ENCODE assay signal across 1 cellular context in the genomic region with DNA sequence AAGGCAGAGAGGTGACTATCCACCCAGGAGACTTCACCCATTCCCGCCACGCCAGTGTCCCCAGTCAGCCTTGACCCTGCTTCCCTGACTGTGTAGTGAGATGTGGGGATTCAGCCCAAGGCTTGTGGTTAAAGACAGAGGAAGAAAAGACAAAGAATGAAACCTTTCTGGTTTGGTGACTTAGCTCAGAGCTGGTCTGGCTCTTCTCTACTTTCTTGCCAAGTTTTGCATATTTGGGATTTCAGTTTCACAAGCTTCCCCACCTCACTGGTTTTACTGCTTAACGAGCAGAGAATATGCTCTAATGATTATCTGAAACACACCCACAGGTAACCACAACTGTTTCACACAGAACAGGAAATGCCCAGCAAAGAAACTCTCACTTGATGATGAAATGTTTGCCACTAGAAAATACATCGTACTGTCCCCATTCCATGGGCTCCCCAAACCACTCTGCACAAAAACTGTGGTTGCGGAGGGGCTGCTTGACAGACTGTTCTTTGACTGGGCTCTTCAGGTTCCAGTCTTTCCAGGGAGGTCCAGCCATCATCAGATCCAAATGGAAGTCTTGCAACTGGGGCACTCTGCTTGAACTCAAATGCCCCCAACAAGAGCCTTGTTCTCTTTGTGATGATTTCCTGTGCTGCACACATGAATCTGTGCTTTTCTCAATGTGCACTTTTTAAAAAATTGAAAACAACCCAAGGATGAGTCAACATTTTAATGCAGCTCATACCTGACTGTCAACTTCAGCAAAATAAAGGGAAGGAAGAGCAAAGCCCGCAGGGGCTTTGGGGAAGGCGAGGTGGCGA.
TF ChIP-seq lines count a peak whose summit lies in the region.

No MANE protein-coding gene starts in this region.

TF ChIP-seq in GM12878, 131 proteins besides CTCF, POLR2A, EP300 and RAD21 (continued from another document and continues in another):
- TF ChIP-seq, protein P1, sequence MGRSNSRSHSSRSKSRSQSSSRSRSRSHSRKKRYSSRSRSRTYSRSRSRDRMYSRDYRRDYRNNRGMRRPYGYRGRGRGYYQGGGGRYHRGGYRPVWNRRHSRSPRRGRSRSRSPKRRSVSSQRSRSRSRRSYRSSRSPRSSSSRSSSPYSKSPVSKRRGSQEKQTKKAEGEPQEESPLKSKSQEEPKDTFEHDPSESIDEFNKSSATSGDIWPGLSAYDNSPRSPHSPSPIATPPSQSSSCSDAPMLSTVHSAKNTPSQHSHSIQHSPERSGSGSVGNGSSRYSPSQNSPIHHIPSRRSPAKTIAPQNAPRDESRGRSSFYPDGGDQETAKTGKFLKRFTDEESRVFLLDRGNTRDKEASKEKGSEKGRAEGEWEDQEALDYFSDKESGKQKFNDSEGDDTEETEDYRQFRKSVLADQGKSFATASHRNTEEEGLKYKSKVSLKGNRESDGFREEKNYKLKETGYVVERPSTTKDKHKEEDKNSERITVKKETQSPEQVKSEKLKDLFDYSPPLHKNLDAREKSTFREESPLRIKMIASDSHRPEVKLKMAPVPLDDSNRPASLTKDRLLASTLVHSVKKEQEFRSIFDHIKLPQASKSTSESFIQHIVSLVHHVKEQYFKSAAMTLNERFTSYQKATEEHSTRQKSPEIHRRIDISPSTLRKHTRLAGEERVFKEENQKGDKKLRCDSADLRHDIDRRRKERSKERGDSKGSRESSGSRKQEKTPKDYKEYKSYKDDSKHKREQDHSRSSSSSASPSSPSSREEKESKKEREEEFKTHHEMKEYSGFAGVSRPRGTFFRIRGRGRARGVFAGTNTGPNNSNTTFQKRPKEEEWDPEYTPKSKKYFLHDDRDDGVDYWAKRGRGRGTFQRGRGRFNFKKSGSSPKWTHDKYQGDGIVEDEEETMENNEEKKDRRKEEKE (IDR thresholded peaks at IDR 0.05), result no peak
- no peak for TF ChIP-seq YY1 (IDR thresholded peaks at IDR 0.05; ENCODE audit: low read depth, low read length)
- no peak for TF ChIP-seq ZNF207 (IDR thresholded peaks at IDR 0.05; ENCODE audit: borderline replicate concordance)
- no peak for TF ChIP-seq CBX3 (IDR thresholded peaks at IDR 0.05; ENCODE audit: borderline replicate concordance, low read depth)
- TF ChIP-seq WRNIP1 (IDR thresholded peaks at IDR 0.05; ENCODE audit: borderline replicate concordance, low read depth, low read length), result no peak
- TF ChIP-seq ZSCAN29 (IDR thresholded peaks at IDR 0.05), result no peak
- peak; percentile 99 for TF ChIP-seq BCL11A (IDR thresholded peaks at IDR 0.05; ENCODE audit: low read depth, low read length)
- peak; percentile 78 to 82 for TF ChIP-seq BHLHE40 (IDR thresholded peaks at IDR 0.05; ENCODE audit: borderline replicate concordance in 1 of 2, low read depth in 2 of 2, low read length in 1 of 2)
- TF ChIP-seq ZBED1 (IDR thresholded peaks at IDR 0.05; ENCODE audit: borderline replicate concordance), result peak; percentile 97
- TF ChIP-seq, protein P2, sequence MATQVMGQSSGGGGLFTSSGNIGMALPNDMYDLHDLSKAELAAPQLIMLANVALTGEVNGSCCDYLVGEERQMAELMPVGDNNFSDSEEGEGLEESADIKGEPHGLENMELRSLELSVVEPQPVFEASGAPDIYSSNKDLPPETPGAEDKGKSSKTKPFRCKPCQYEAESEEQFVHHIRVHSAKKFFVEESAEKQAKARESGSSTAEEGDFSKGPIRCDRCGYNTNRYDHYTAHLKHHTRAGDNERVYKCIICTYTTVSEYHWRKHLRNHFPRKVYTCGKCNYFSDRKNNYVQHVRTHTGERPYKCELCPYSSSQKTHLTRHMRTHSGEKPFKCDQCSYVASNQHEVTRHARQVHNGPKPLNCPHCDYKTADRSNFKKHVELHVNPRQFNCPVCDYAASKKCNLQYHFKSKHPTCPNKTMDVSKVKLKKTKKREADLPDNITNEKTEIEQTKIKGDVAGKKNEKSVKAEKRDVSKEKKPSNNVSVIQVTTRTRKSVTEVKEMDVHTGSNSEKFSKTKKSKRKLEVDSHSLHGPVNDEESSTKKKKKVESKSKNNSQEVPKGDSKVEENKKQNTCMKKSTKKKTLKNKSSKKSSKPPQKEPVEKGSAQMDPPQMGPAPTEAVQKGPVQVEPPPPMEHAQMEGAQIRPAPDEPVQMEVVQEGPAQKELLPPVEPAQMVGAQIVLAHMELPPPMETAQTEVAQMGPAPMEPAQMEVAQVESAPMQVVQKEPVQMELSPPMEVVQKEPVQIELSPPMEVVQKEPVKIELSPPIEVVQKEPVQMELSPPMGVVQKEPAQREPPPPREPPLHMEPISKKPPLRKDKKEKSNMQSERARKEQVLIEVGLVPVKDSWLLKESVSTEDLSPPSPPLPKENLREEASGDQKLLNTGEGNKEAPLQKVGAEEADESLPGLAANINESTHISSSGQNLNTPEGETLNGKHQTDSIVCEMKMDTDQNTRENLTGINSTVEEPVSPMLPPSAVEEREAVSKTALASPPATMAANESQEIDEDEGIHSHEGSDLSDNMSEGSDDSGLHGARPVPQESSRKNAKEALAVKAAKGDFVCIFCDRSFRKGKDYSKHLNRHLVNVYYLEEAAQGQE (IDR thresholded peaks at IDR 0.05; ENCODE audit: low read depth, low read length), result no peak
- no peak; the same call in 1 of the 2 replicates for TF ChIP-seq RCOR1 (conservative IDR thresholded peaks at IDR 0.05; ENCODE audit: low read depth, low read length)
- TF ChIP-seq STAT3 (IDR thresholded peaks at IDR 0.05; ENCODE audit: low read depth, low read length), result peak; percentile 89
- TF ChIP-seq, protein P3, sequence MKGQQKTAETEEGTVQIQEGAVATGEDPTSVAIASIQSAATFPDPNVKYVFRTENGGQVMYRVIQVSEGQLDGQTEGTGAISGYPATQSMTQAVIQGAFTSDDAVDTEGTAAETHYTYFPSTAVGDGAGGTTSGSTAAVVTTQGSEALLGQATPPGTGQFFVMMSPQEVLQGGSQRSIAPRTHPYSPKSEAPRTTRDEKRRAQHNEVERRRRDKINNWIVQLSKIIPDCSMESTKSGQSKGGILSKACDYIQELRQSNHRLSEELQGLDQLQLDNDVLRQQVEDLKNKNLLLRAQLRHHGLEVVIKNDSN (IDR thresholded peaks at IDR 0.05; ENCODE audit: borderline replicate concordance, extremely low read length, insufficient read depth, low read depth, low read length), result no peak
- TF ChIP-seq, protein P4, sequence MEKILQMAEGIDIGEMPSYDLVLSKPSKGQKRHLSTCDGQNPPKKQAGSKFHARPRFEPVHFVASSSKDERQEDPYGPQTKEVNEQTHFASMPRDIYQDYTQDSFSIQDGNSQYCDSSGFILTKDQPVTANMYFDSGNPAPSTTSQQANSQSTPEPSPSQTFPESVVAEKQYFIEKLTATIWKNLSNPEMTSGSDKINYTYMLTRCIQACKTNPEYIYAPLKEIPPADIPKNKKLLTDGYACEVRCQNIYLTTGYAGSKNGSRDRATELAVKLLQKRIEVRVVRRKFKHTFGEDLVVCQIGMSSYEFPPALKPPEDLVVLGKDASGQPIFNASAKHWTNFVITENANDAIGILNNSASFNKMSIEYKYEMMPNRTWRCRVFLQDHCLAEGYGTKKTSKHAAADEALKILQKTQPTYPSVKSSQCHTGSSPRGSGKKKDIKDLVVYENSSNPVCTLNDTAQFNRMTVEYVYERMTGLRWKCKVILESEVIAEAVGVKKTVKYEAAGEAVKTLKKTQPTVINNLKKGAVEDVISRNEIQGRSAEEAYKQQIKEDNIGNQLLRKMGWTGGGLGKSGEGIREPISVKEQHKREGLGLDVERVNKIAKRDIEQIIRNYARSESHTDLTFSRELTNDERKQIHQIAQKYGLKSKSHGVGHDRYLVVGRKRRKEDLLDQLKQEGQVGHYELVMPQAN (conservative IDR thresholded peaks at IDR 0.05), result no peak
- TF ChIP-seq, protein P5, sequence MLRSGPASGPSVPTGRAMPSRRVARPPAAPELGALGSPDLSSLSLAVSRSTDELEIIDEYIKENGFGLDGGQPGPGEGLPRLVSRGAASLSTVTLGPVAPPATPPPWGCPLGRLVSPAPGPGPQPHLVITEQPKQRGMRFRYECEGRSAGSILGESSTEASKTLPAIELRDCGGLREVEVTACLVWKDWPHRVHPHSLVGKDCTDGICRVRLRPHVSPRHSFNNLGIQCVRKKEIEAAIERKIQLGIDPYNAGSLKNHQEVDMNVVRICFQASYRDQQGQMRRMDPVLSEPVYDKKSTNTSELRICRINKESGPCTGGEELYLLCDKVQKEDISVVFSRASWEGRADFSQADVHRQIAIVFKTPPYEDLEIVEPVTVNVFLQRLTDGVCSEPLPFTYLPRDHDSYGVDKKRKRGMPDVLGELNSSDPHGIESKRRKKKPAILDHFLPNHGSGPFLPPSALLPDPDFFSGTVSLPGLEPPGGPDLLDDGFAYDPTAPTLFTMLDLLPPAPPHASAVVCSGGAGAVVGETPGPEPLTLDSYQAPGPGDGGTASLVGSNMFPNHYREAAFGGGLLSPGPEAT (IDR thresholded peaks at IDR 0.05; ENCODE audit: low read depth), result peak; percentile 93
- TF ChIP-seq MTA2 (IDR thresholded peaks at IDR 0.05; ENCODE audit: low read depth), result peak; percentile 100
- TF ChIP-seq, protein P6, sequence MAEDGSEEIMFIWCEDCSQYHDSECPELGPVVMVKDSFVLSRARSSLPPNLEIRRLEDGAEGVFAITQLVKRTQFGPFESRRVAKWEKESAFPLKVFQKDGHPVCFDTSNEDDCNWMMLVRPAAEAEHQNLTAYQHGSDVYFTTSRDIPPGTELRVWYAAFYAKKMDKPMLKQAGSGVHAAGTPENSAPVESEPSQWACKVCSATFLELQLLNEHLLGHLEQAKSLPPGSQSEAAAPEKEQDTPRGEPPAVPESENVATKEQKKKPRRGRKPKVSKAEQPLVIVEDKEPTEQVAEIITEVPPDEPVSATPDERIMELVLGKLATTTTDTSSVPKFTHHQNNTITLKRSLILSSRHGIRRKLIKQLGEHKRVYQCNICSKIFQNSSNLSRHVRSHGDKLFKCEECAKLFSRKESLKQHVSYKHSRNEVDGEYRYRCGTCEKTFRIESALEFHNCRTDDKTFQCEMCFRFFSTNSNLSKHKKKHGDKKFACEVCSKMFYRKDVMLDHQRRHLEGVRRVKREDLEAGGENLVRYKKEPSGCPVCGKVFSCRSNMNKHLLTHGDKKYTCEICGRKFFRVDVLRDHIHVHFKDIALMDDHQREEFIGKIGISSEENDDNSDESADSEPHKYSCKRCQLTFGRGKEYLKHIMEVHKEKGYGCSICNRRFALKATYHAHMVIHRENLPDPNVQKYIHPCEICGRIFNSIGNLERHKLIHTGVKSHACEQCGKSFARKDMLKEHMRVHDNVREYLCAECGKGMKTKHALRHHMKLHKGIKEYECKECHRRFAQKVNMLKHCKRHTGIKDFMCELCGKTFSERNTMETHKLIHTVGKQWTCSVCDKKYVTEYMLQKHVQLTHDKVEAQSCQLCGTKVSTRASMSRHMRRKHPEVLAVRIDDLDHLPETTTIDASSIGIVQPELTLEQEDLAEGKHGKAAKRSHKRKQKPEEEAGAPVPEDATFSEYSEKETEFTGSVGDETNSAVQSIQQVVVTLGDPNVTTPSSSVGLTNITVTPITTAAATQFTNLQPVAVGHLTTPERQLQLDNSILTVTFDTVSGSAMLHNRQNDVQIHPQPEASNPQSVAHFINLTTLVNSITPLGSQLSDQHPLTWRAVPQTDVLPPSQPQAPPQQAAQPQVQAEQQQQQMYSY (CRISPR knock-in tag; IDR thresholded peaks at IDR 0.05), result no peak
- peak; percentile 91 for TF ChIP-seq JUNB (IDR thresholded peaks at IDR 0.05)
- peak; percentile 68; the same call in 1 of the 2 replicates for TF ChIP-seq MEF2A (IDR thresholded peaks at IDR 0.05; ENCODE audit: insufficient read depth, low read depth, low read length)
- TF ChIP-seq KDM1A (IDR thresholded peaks at IDR 0.05; ENCODE audit: borderline replicate concordance), result no peak
- TF ChIP-seq RAD51 (IDR thresholded peaks at IDR 0.05), result no peak
- TF ChIP-seq PAX5 (IDR thresholded peaks at IDR 0.05; ENCODE audit: borderline replicate concordance, low read depth, low read length), result peak; percentile 99
- no peak for TF ChIP-seq SRF (IDR thresholded peaks at IDR 0.05; ENCODE audit: low read depth in 2 of 2, low read length in 2 of 2)
- TF ChIP-seq HDAC2 (IDR thresholded peaks at IDR 0.05), result no peak
- no peak for TF ChIP-seq KLF5 (IDR thresholded peaks at IDR 0.05; ENCODE audit: partially characterized antibody)
- TF ChIP-seq IRF4 (IDR thresholded peaks at IDR 0.05; ENCODE audit: low read depth, low read length), result peak; percentile 95
- TF ChIP-seq, protein P7, sequence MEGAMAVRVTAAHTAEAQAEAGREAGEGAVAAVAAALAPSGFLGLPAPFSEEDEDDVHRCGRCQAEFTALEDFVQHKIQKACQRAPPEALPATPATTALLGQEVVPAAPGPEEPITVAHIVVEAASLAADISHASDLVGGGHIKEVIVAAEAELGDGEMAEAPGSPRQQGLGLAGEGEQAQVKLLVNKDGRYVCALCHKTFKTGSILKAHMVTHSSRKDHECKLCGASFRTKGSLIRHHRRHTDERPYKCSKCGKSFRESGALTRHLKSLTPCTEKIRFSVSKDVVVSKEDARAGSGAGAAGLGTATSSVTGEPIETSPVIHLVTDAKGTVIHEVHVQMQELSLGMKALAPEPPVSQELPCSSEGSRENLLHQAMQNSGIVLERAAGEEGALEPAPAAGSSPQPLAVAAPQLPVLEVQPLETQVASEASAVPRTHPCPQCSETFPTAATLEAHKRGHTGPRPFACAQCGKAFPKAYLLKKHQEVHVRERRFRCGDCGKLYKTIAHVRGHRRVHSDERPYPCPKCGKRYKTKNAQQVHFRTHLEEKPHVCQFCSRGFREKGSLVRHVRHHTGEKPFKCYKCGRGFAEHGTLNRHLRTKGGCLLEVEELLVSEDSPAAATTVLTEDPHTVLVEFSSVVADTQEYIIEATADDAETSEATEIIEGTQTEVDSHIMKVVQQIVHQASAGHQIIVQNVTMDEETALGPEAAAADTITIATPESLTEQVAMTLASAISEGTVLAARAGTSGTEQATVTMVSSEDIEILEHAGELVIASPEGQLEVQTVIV (IDR thresholded peaks at IDR 0.05; ENCODE audit: borderline replicate concordance, partially characterized antibody), result no peak
- TF ChIP-seq TARDBP (IDR thresholded peaks at IDR 0.05; ENCODE audit: borderline replicate concordance), result no peak
- TF ChIP-seq FOXM1 (IDR thresholded peaks at IDR 0.05; ENCODE audit: low read depth, low read length), result peak; percentile 98
- TF ChIP-seq MTA3 (IDR thresholded peaks at IDR 0.05; ENCODE audit: borderline replicate concordance, low read length), result peak; percentile 99; the same call in 1 of the 2 replicates
- TF ChIP-seq ETV6 (conservative IDR thresholded peaks at IDR 0.05 in 1 of 2, IDR thresholded peaks at IDR 0.05 in 1 of 2; ENCODE audit: borderline replicate concordance in 1 of 2, low read depth in 1 of 2), result peak in 1 of 2 experiments; percentile 93; a peak in 2 of 4 replicates
- TF ChIP-seq RUNX3 (IDR thresholded peaks at IDR 0.05; ENCODE audit: low read length), result peak; percentile 100
- TF ChIP-seq, protein P8, sequence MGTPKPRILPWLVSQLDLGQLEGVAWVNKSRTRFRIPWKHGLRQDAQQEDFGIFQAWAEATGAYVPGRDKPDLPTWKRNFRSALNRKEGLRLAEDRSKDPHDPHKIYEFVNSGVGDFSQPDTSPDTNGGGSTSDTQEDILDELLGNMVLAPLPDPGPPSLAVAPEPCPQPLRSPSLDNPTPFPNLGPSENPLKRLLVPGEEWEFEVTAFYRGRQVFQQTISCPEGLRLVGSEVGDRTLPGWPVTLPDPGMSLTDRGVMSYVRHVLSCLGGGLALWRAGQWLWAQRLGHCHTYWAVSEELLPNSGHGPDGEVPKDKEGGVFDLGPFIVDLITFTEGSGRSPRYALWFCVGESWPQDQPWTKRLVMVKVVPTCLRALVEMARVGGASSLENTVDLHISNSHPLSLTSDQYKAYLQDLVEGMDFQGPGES (IDR thresholded peaks at IDR 0.05), result no peak
- peak; percentile 97 to 98 for TF ChIP-seq IKZF2 (IDR thresholded peaks at IDR 0.05)
- TF ChIP-seq ZNF384 (IDR thresholded peaks at IDR 0.05; ENCODE audit: borderline replicate concordance, low read depth, low read length), result no peak
